Comparison of ENCODE assay signal across 15 cellular contexts in genomic region chr4:182276214-182277109, GRCh38. TPM values are rescaled to one million over a fixed set of nuclear protein-coding genes. Genes with fewer than 3 reads are reported as not detected.
DNase-seq lines count a peak whose midpoint lies in the region; ATAC-seq and TF ChIP-seq lines count a peak whose summit lies in the region.
"Had no signal": no experiment of that assay in that cellular context is flagged by ENCODE, and none has a peak within 500 bp of the region (broad histone marks: within the 10 kb centered on the region; RNA-seq: fewer than 3 reads in every experiment).

No MANE protein-coding gene starts in this region.

- no peak overlapping the region for H2BK15ac ChIP-seq in IMR-90 (ENCODE audit: low read depth, low read length)

- no peak overlapping the region for H3K4me3 ChIP-seq in IMR-90 (ENCODE audit: insufficient read depth, low read depth, low read length)

- no peaks in the 10 kb centered on the region for H4K20me1 ChIP-seq in IMR-90 (ENCODE audit: insufficient read depth, low read length)

- H2BK120ac ChIP-seq in IMR-90 (ENCODE audit: low read depth, low read length) = no peak overlapping the region

- DNase-seq in NCI-H2029 (lab: John Stamatoyannopoulos, UW) (peak; percentile 3), NCI-H2029 treated with DMSO at 0.1 percent for 48 hours (lab: John Stamatoyannopoulos, UW) (no peak), IMR-90 (no peak), amniotic epithelial cell (ENCODE audit: low read depth) (peak; percentile 30), nephron progenitor cell (no peak), NCI-H526 (lab: John Stamatoyannopoulos, UW) (no peak)
- no peak for DNase-seq in activated CD8-positive, alpha-beta memory T cell treated with anti-CD3 and anti-CD28 coated beads, Interleukin-2, amount 50 U/mL, for 48 hours
- DNase-seq: CD8-positive, alpha-beta T cell; H7; NCI-H2171 treated with DMSO at 0.1 percent for 48 hours; NCI-H524 treated with DMSO at 0.1 percent for 48 hours had no signal

- H4K91ac ChIP-seq in IMR-90 (ENCODE audit: insufficient read depth, low read depth, low read length) = no peak overlapping the region

- H3K9me3 Mint-ChIP-seq in nephron progenitor cell = peaks cover 25% of the 10 kb centered on the region
- H3K9me3 Mint-ChIP-seq: CD8-positive, alpha-beta T cell had no signal

- H3K14ac ChIP-seq in IMR-90 (replicated peaks; ENCODE audit: low read depth, low read length) = no peak overlapping the region

- BruUV-seq in IMR-90 (replicated peaks; lab: Mats Ljungman, UMichigan) = no TSS peak

- no CpG with 5 or more reads among the region's 11 CpGs for WGBS in IMR-90 (ENCODE audit: extremely low coverage in 2 of 2, insufficient read length in 1 of 2), 2 experiments

- CTCF ChIA-PET in IMR-90 (lab: Yijun Ruan, JAX) = interaction anchor here (0.5 kb wide), 1 partner anchor 706 kb away, joined by 3 read pairs; no protein-coding TSS in a partner anchor

- H4K8ac ChIP-seq in IMR-90 (ENCODE audit: low read depth in 2 of 2, low read length in 2 of 2) = no peak overlapping the region

- no peaks in the 10 kb centered on the region; the same call in 1 of the 2 replicates for H3K9me1 ChIP-seq in IMR-90 (ENCODE audit: insufficient read depth, low read length)

- H3K9ac ChIP-seq in IMR-90 (ENCODE audit: low read depth, low read length) = no peak overlapping the region

- no peak overlapping the region for H3K23ac ChIP-seq in IMR-90 (ENCODE audit: low read depth, low read length)

- peak overlapping the region; percentile 83 for H3K27ac Mint-ChIP-seq in nephron progenitor cell
- H3K27ac Mint-ChIP-seq: CD8-positive, alpha-beta T cell; IgD-negative memory B cell had no signal

- no peak overlapping the region for H3K56ac ChIP-seq in IMR-90 (ENCODE audit: extremely low read depth, insufficient read depth, low read length)

- H3K4ac ChIP-seq in IMR-90 (ENCODE audit: low read depth, low read length) = no peak overlapping the region

- H3K4me1 Mint-ChIP-seq in nephron progenitor cell = peaks cover 52% of the 10 kb centered on the region

- H3K27me3 ChIP-seq in IMR-90 (ENCODE audit: control insufficient read depth, insufficient read depth, low read length) = no peaks in the 10 kb centered on the region

- H3K4me1 ChIP-seq in IMR-90 (ENCODE audit: control insufficient read depth, insufficient read depth, low read length) = peaks cover 8% of the 10 kb centered on the region; the same call in 1 of the 2 replicates

- no peak overlapping the region for H3K18ac ChIP-seq in IMR-90 (ENCODE audit: low read depth, low read length)

- no peaks in the 10 kb centered on the region for H3K36me3 ChIP-seq in IMR-90 (ENCODE audit: control insufficient read depth, insufficient read depth, low read length)

- no peak overlapping the region for H2AFZ ChIP-seq in IMR-90 (replicated peaks; ENCODE audit: low read length, poor library complexity)

- no peak overlapping the region for H2BK5ac ChIP-seq in IMR-90 (ENCODE audit: low read depth, low read length, poor library complexity, severe bottlenecking)

- no peak overlapping the region for H4K5ac ChIP-seq in IMR-90 (ENCODE audit: low read depth, low read length)

- H3K4me3 Mint-ChIP-seq in nephron progenitor cell = no peak overlapping the region
- H3K4me3 Mint-ChIP-seq: CD8-positive, alpha-beta T cell; IgD-negative memory B cell had no signal

- no peak for TF ChIP-seq CTCF in IMR-90 (conservative IDR thresholded peaks at IDR 0.05; ENCODE audit: low read depth, low read length)
- no peak for TF ChIP-seq CTCF in nephron progenitor cell (IDR thresholded peaks at IDR 0.05)

- no peak overlapping the region for H2AK5ac ChIP-seq in IMR-90 (ENCODE audit: low read depth, low read length)

- no peak overlapping the region for H3K27ac ChIP-seq in IMR-90 (ENCODE audit: insufficient read depth, low read length)
- H3K27ac ChIP-seq: 22Rv1, RWPE1 had no signal

- TF ChIP-seq RAD21 in IMR-90 (IDR thresholded peaks at IDR 0.05; ENCODE audit: low read length) = no peak

- peaks cover 30% of the 10 kb centered on the region for H3K36me3 Mint-ChIP-seq in nephron progenitor cell (ENCODE audit: low read depth)
- H3K36me3 Mint-ChIP-seq: CD8-positive, alpha-beta T cell had no signal

- dilution Hi-C loops in IMR-90 (cut with HindIII; ENCODE audit: low sequenced_read_pairs, unreplicated experiment) = no loop called here

- peaks cover 2% of the 10 kb centered on the region for H3K27me3 Mint-ChIP-seq in nephron progenitor cell (ENCODE audit: low read depth, poor library complexity)
- H3K27me3 Mint-ChIP-seq: IgD-negative memory B cell had no signal

- no peak overlapping the region for H2AK9ac ChIP-seq in IMR-90 (replicated peaks; ENCODE audit: low read depth, low read length, poor library complexity)

- no peak overlapping the region for H2BK20ac ChIP-seq in IMR-90 (ENCODE audit: low read depth, low read length)

- peak; percentile 57 for ATAC-seq in IMR-90 (ENCODE audit: low read depth)
- no peak for ATAC-seq in HG02852 (IDR thresholded peaks at IDR 0.05; ENCODE audit: unreplicated experiment)
- ATAC-seq: CD8-positive, alpha-beta T cell had no signal

- H3K9me3 ChIP-seq in IMR-90 (ENCODE audit: control insufficient read depth, insufficient read depth, low read length) = no peaks in the 10 kb centered on the region

- POLR2A ChIA-PET in IMR-90 (lab: Charles Lee; ENCODE audit: unreplicated experiment) = no interaction called here

- 0 out of 4 replicates have a peak, but pooled peaks cover 0 to 5% of the 10 kb centered on the region in 2 experiments for H3K79me1 ChIP-seq in IMR-90 (ENCODE audit: low read depth in 1 of 2, low read length in 2 of 2)

- in situ Hi-C loops in IMR-90 (cut with MboI; ENCODE audit: low sequenced_read_pairs) = no loop called here

- intact Hi-C loops in IMR-90 (cut with micrococcal nuclease) = no loop called here

- no peak for TF ChIP-seq POLR2A in IMR-90 (IDR thresholded peaks at IDR 0.05; ENCODE audit: low read depth, low read length)

- peak overlapping the region; percentile 35; the same call in 1 of the 2 replicates for H3K4me2 ChIP-seq in IMR-90 (ENCODE audit: low read depth, low read length)

TF ChIP-seq in IMR-90, 13 proteins besides CTCF, POLR2A, EP300 and RAD21:
- no peak for TF ChIP-seq SMC3 (IDR thresholded peaks at IDR 0.05; ENCODE audit: low read depth, low read length)
- no peak for TF ChIP-seq RCOR1 (IDR thresholded peaks at IDR 0.05; ENCODE audit: insufficient replicate concordance, low read length)
- TF ChIP-seq MAZ (IDR thresholded peaks at IDR 0.05; ENCODE audit: borderline replicate concordance, low read depth, low read length) = no peak
- no peak for TF ChIP-seq CHD1 (IDR thresholded peaks at IDR 0.05; ENCODE audit: low read depth, low read length)
- TF ChIP-seq USF2 (IDR thresholded peaks at IDR 0.05; ENCODE audit: low read depth, low read length) = no peak
- TF ChIP-seq MAFK (IDR thresholded peaks at IDR 0.05; ENCODE audit: low read depth, low read length) = no peak
- TF ChIP-seq NFE2L2 (IDR thresholded peaks at IDR 0.05; ENCODE audit: low read depth, low read length) = no peak
- no peak for TF ChIP-seq BHLHE40 (IDR thresholded peaks at IDR 0.05; ENCODE audit: low read depth, low read length)
- TF ChIP-seq ELK1 (IDR thresholded peaks at IDR 0.05; ENCODE audit: borderline replicate concordance, low read depth, low read length) = no peak
- TF ChIP-seq FOS (IDR thresholded peaks at IDR 0.05; ENCODE audit: low read depth, low read length) = no peak
- TF ChIP-seq CEBPB (IDR thresholded peaks at IDR 0.05; ENCODE audit: low read depth, low read length) = no peak
- TF ChIP-seq RFX5 (IDR thresholded peaks at IDR 0.05; ENCODE audit: low read depth, low read length) = no peak
- no peak for TF ChIP-seq MXI1 (IDR thresholded peaks at IDR 0.05; ENCODE audit: borderline replicate concordance, low read depth, low read length)

RNA-seq across cellular contexts. Expression of gene TENM3, which starts 33.3 kb away (rescaled TPM):
- total RNA-seq in IMR-90 (2012; rRNA removed) = 127 and 173 TPM in 2 replicates
- polyA plus RNA-seq in IMR-90 (2012; rRNA removed) = 29.9 and 31.3 TPM in 2 replicates
- 17.3 and 27.4 TPM in 2 replicates for polyA plus RNA-seq in IMR-90 (2012; cell fraction: cytosol; rRNA removed)
- polyA plus RNA-seq in IMR-90 (2012; cell fraction: nucleus; rRNA removed; ENCODE audit: low replicate concordance) = 22.0 and 26.1 TPM in 2 replicates
- total RNA-seq: CD8-positive, alpha-beta T cell had no signal
- polyA plus RNA-seq: IgD-negative memory B cell had no signal

Comparison
In these comparisons a context has a peak if more than half of its experiments do, and no peak if none do; other contexts are left out.
1. DNase-seq: peak in NCI-H2029 (single experiment) and amniotic epithelial cell (single experiment); none in NCI-H2029 treated with DMSO at 0.1 percent for 48 hours (single experiment), IMR-90 (single experiment), nephron progenitor cell (single experiment), activated CD8-positive, alpha-beta memory T cell treated with anti-CD3 and anti-CD28 coated beads, Interleukin-2, amount 50 U/mL, for 48 hours (single experiment) and NCI-H526 (0 of 2).